2 cellular contexts compared by ENCODE assay signal in the genomic region with DNA sequence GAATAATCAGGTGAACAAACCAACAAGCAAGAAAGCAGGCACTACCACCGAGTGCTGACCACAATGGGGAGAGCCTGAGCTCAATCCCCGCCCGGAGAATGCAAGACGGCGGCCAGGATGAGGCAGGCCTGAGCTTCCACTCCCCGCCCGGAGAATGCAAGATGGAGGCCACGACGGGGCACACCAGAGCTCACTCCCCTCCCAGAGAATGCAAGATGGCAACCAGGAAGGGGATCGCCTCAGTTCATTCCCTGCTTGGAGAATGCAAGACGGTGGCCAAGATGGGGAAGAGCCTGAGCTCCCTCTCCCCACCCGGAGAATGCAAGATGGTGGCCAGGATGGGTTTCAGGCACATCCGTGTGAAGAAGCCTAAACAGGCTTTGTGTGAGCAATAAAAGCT.
TF ChIP-seq lines count a peak whose summit lies in the region.

No MANE protein-coding gene starts in this region.

TF ChIP-seq in IMR-90, 13 proteins besides CTCF, POLR2A, EP300 and RAD21:
- TF ChIP-seq SMC3 (IDR thresholded peaks at IDR 0.05; ENCODE audit: low read depth, low read length) (no peak), RCOR1 (IDR thresholded peaks at IDR 0.05; ENCODE audit: insufficient replicate concordance, low read length) (no peak), MAZ (IDR thresholded peaks at IDR 0.05; ENCODE audit: borderline replicate concordance, low read depth, low read length) (no peak)

TF ChIP-seq in K562, 482 proteins besides CTCF, POLR2A, EP300 and RAD21:
- peak in 2 of 3 experiments; percentile 24 to 32 for TF ChIP-seq YY1 (IDR thresholded peaks at IDR 0.05; ENCODE audit: borderline replicate concordance in 1 of 3, control insufficient read depth in 1 of 3, extremely low read depth in 1 of 3, insufficient read depth in 3 of 3, insufficient read length in 1 of 3, insufficient replicate concordance in 2 of 3, low read depth in 1 of 3, low read length in 2 of 3)
- no peak for TF ChIP-seq ETS2 (tag; IDR thresholded peaks at IDR 0.05; ENCODE audit: borderline replicate concordance, poor library complexity, severe bottlenecking)
